Comparison of ENCODE assay signal across 28 cellular contexts in the genomic region with DNA sequence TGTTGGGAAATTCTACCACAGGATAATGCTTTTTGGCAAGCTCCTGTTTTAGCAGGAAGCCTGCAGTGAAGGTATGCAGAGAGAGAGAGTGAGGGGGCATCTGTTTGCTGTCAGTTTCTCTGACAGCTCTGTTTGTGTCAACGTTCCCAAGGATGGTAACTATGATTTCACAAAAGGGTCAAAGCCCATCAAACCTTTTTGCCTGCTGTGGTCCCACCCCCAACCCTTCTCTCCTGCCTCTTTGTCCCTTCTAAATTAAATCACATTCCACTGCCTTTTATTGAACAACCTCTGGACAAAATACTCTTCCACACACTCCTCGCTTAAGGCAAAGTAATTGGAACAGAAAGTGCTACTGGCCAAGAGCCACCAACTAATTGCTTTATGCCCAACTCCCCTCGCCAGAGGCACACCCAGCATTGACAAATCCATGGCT.
DNase-seq lines count a peak whose midpoint lies in the region; ATAC-seq, FAIRE-seq and TF ChIP-seq lines count a peak whose summit lies in the region.
"Had no signal": no experiment of that assay in that cellular context is flagged by ENCODE, and none has a peak within 500 bp of the region (broad histone marks: within the 10 kb centered on the region; RNA-seq: fewer than 3 reads in every experiment).

No MANE protein-coding gene starts in this region.

- H3K27ac ChIP-seq in cardiac muscle cell (peak overlapping the region; percentile 92), heart left ventricle (no peak overlapping the region), SK-N-SH (ENCODE audit: low read depth in 2 of 2, low read length in 1 of 2) (peak overlapping the region in 1 of 2 experiments; percentile 50; a peak in 1 of 4 replicates), small intestine (ENCODE audit: low read depth in 1 of 2, low read length in 1 of 2) (no peak overlapping the region)
- H3K27ac ChIP-seq: C4-2B, SJCRH30, vagina had no signal

- WGBS in heart left ventricle, 4 donors = 13 to 18% (median 16%) methylated on average over 3 of the region's 3 CpGs
- WGBS in SK-N-SH (ENCODE audit: low lambda C conversion rate) = 3% methylated on average over 3 of the region's 3 CpGs
- 13 to 32% (median 22%) methylated on average over 3 of the region's 3 CpGs for WGBS in small intestine, 3 donors

- no peak overlapping the region for H3K9ac ChIP-seq in SK-N-SH

- peak; percentile 14 for TF ChIP-seq RAD21 in SK-N-SH (IDR thresholded peaks at IDR 0.05; ENCODE audit: low read length)

- no peaks in the 10 kb centered on the region for H3K9me3 ChIP-seq in cardiac muscle cell (ENCODE audit: low read depth)
- H3K9me3 ChIP-seq in heart left ventricle = no peaks in the 10 kb centered on the region
- no peaks in the 10 kb centered on the region for H3K9me3 ChIP-seq in SK-N-SH
- no peaks in the 10 kb centered on the region for H3K9me3 ChIP-seq in small intestine (ENCODE audit: control insufficient read depth, low read depth)
- H3K9me3 ChIP-seq: heart right ventricle, SJCRH30, vagina had no signal

- POLR2A ChIA-PET in SK-N-SH (lab: Yijun Ruan, JAX) = no interaction called here

- DNase-seq in cardiac muscle cell (ENCODE audit: low read depth in 1 of 2, low spot score in 1 of 2) = peak; percentile 63 to 78
- no peak for DNase-seq in heart left ventricle
- peak; percentile 48 for DNase-seq in SK-N-SH
- DNase-seq in fibroblast of the aortic adventitia (ENCODE audit: low read depth) = peak; percentile 4
- peak; percentile 9 for DNase-seq in small intestine
- DNase-seq in H4 (ENCODE audit: low spot score) = no peak
- DNase-seq in effector memory CD8-positive, alpha-beta T cell = no peak
- DNase-seq in T-helper 1 cell = no peak
- DNase-seq: ACHN; activated CD4-positive, alpha-beta T cell treated with anti-CD3 and anti-CD28 coated beads for 4 hours; activated naive CD4-positive, alpha-beta T cell treated with anti-CD3 and anti-CD28 coated beads for 36 hours; activated T-cell treated with anti-CD3 and anti-CD28 coated beads, Interleukin-2, amount 50 U/mL, for 24 hours; dermis blood vessel endothelial cell; H9; heart right ventricle; Karpas-422; NCI-H1048; NCI-H2029 treated with DMSO at 0.1 percent for 48 hours; NK-92 treated with Interleukin-12 subunit alpha and Interleukin-12 subunit beta, amount 100 ng/mL, for 24 hours; retina; SJCRH30; stimulated activated CD4-positive, alpha-beta T cell treated with anti-CD3 and anti-CD28 coated beads, Interleukin-4, amount 100 ng/mL, for 1 hour; stimulated activated naive B cell treated with anti-CD40 and anti-IgM and Interleukin-4, amounts not matched to agents 10 μg/mL and 1 μg/mL and 100 μg/mL, for 72 hours had no signal

- no peak overlapping the region for H3K4me3 Mint-ChIP-seq in effector memory CD8-positive, alpha-beta T cell
- H3K4me3 Mint-ChIP-seq: activated naive CD4-positive, alpha-beta T cell treated with anti-CD3 and anti-CD28 coated beads for 36 hours; activated T-cell treated with anti-CD3 and anti-CD28 coated beads, Interleukin-2, amount 50 U/mL, for 24 hours; central memory CD8-positive, alpha-beta T cell; H9; stimulated activated naive B cell treated with anti-CD40 and anti-IgM and Interleukin-4, amounts not matched to agents 10 μg/mL and 1 μg/mL and 100 μg/mL, for 72 hours; T-helper 1 cell treated with Interleukin-12 subunit alpha and Interleukin-12 subunit beta and Interleukin-4 antibody, amounts not matched to agents 30 μg/mL and 1 μg/mL, for 36 hours had no signal

- no peak for ATAC-seq in heart left ventricle
- ATAC-seq in effector memory CD8-positive, alpha-beta T cell (replicated peaks) = no peak
- ATAC-seq: stimulated activated naive B cell treated with anti-CD40 and anti-IgM and Interleukin-4, amounts not matched to agents 10 μg/mL and 1 μg/mL and 100 μg/mL, for 72 hours had no signal

- peaks cover 6 to 24% of the 10 kb centered on the region in 2 donors for H3K27me3 Mint-ChIP-seq in effector memory CD8-positive, alpha-beta T cell
- H3K27me3 Mint-ChIP-seq: activated T-cell treated with anti-CD3 and anti-CD28 coated beads, Interleukin-2, amount 50 U/mL, for 24 hours had no signal

- H3K4me2 ChIP-seq in SK-N-SH = no peak overlapping the region

- TF ChIP-seq EP300 in SK-N-SH (IDR thresholded peaks at IDR 0.05; ENCODE audit: borderline replicate concordance in 1 of 2, low read depth in 1 of 2, low read length in 1 of 2) = peak in 1 of 2 experiments; percentile 68; a peak in 2 of 4 replicates

- no peaks in the 10 kb centered on the region for H3K36me3 ChIP-seq in cardiac muscle cell
- H3K36me3 ChIP-seq in heart left ventricle = no peaks in the 10 kb centered on the region
- H3K36me3 ChIP-seq in SK-N-SH (replicated peaks in 1 of 2; ENCODE audit: control insufficient read depth in 1 of 2, insufficient read depth in 2 of 2, low read length in 1 of 2) = no peaks in the 10 kb centered on the region
- H3K36me3 ChIP-seq in small intestine (ENCODE audit: control insufficient read depth in 2 of 2, insufficient read depth in 2 of 2, low read length in 2 of 2) = no peaks in the 10 kb centered on the region
- H3K36me3 ChIP-seq: heart right ventricle, SJCRH30, vagina had no signal

- H3K27me3 ChIP-seq in cardiac muscle cell (no peaks in the 10 kb centered on the region), heart left ventricle (no peaks in the 10 kb centered on the region), SK-N-SH (ENCODE audit: insufficient read depth) (no peaks in the 10 kb centered on the region), small intestine (ENCODE audit: control insufficient read depth in 2 of 2, insufficient read depth in 2 of 2, low read length in 2 of 2) (no peaks in the 10 kb centered on the region)
- H3K27me3 ChIP-seq: heart right ventricle, vagina had no signal

- no peak overlapping the region for H2AFZ ChIP-seq in SK-N-SH (ENCODE audit: low read depth)

- H4K20me1 ChIP-seq in SK-N-SH (ENCODE audit: insufficient read depth) = no peaks in the 10 kb centered on the region

- TF ChIP-seq POLR2A in heart left ventricle (IDR thresholded peaks at IDR 0.05) = no peak

- H3K4me1 ChIP-seq in cardiac muscle cell (ENCODE audit: low read depth) = peaks cover 15% of the 10 kb centered on the region
- peaks cover 0 to 22% (median 6%) of the 10 kb centered on the region in 12 donors for H3K4me1 ChIP-seq in heart left ventricle
- peaks cover 0 to 22% of the 10 kb centered on the region in 2 experiments; a peak in 3 of 4 replicates for H3K4me1 ChIP-seq in SK-N-SH (ENCODE audit: control insufficient read depth in 1 of 2, insufficient read depth in 2 of 2, low read depth in 1 of 2, low read length in 1 of 2)
- H3K4me1 ChIP-seq in small intestine (ENCODE audit: control insufficient read depth in 2 of 2, insufficient read depth in 1 of 2, low read depth in 1 of 2, low read length in 1 of 2) = peaks cover 0 to 3% of the 10 kb centered on the region in 2 donors
- H3K4me1 ChIP-seq: SJCRH30 had no signal

- intact Hi-C loops in heart left ventricle (cut with DNase I) = no loop called here

- no peak for FAIRE-seq in small intestine (lab: Jason Lieb, UNC)
- FAIRE-seq: endothelial cell of umbilical vein had no signal

- TF ChIP-seq CTCF in cardiac muscle cell (IDR thresholded peaks at IDR 0.05; ENCODE audit: low read depth, low read length) = no peak
- TF ChIP-seq CTCF in heart left ventricle (IDR thresholded peaks at IDR 0.05) = no peak
- no peak for TF ChIP-seq CTCF in SK-N-SH (IDR thresholded peaks at IDR 0.05)
- no peak for TF ChIP-seq CTCF in fibroblast of the aortic adventitia (IDR thresholded peaks at IDR 0.05; ENCODE audit: insufficient read depth, low read length)

- H3K9me2 ChIP-seq in SK-N-SH = no peaks in the 10 kb centered on the region

- no peak overlapping the region for H3K27ac Mint-ChIP-seq in effector memory CD8-positive, alpha-beta T cell
- H3K27ac Mint-ChIP-seq: activated naive CD4-positive, alpha-beta T cell treated with anti-CD3 and anti-CD28 coated beads for 36 hours; activated T-cell treated with anti-CD3 and anti-CD28 coated beads, Interleukin-2, amount 50 U/mL, for 24 hours; H9; stimulated activated naive B cell treated with anti-CD40 and anti-IgM and Interleukin-4, amounts not matched to agents 10 μg/mL and 1 μg/mL and 100 μg/mL, for 72 hours; T-helper 1 cell treated with Interleukin-12 subunit alpha and Interleukin-12 subunit beta and Interleukin-4 antibody, amounts not matched to agents 30 μg/mL and 1 μg/mL, for 36 hours had no signal

- no peaks in the 10 kb centered on the region for H3K9me3 Mint-ChIP-seq in effector memory CD8-positive, alpha-beta T cell
- H3K9me3 Mint-ChIP-seq: activated T-cell treated with anti-CD3 and anti-CD28 coated beads, Interleukin-2, amount 50 U/mL, for 24 hours; central memory CD8-positive, alpha-beta T cell; T-helper 1 cell treated with Interleukin-12 subunit alpha and Interleukin-12 subunit beta and Interleukin-4 antibody, amounts not matched to agents 30 μg/mL and 1 μg/mL, for 36 hours had no signal

- H3K4me3 ChIP-seq in cardiac muscle cell (no peak overlapping the region), heart left ventricle (no peak overlapping the region), SK-N-SH (ENCODE audit: low read depth in 2 of 2, low read length in 1 of 2) (no peak overlapping the region), fibroblast of the aortic adventitia (ENCODE audit: low read depth, low read length) (no peak overlapping the region), small intestine (ENCODE audit: low read depth in 1 of 2, low read length in 2 of 2) (no peak overlapping the region)
- H3K4me3 ChIP-seq: heart right ventricle, SJCRH30, vagina had no signal

- CTCF ChIA-PET in SK-N-SH (lab: Yijun Ruan, JAX) = interaction anchor here (0.6 to 1.0 kb wide), 2 partner anchors 396 to 789 kb away, joined by 3 read pairs; no protein-coding TSS in a partner anchor

- no peaks in the 10 kb centered on the region for H3K36me3 Mint-ChIP-seq in effector memory CD8-positive, alpha-beta T cell (ENCODE audit: insufficient read depth)
- H3K36me3 Mint-ChIP-seq: stimulated activated naive B cell treated with anti-CD40 and anti-IgM and Interleukin-4, amounts not matched to agents 10 μg/mL and 1 μg/mL and 100 μg/mL, for 72 hours had no signal

- no peaks in the 10 kb centered on the region for H3F3A ChIP-seq in SK-N-SH (replicated peaks; ENCODE audit: insufficient read depth)

- H3K4me1 Mint-ChIP-seq in effector memory CD8-positive, alpha-beta T cell (ENCODE audit: low read depth in 2 of 2) = no peaks in the 10 kb centered on the region
- H3K4me1 Mint-ChIP-seq: central memory CD8-positive, alpha-beta T cell; stimulated activated naive B cell treated with anti-CD40 and anti-IgM and Interleukin-4, amounts not matched to agents 10 μg/mL and 1 μg/mL and 100 μg/mL, for 72 hours had no signal

- no peaks in the 10 kb centered on the region for H3K79me2 ChIP-seq in SK-N-SH (ENCODE audit: insufficient read depth)

TF ChIP-seq in SK-N-SH, 30 proteins besides CTCF, POLR2A, EP300 and RAD21 (continues in another document):
- TF ChIP-seq SMC3 (IDR thresholded peaks at IDR 0.05; ENCODE audit: low read depth, low read length) (peak; percentile 2; the same call in 1 of the 2 replicates), RFX5 (IDR thresholded peaks at IDR 0.05; ENCODE audit: low read length) (no peak), CHD2 (IDR thresholded peaks at IDR 0.05; ENCODE audit: low read length, partially characterized antibody) (peak; percentile 24), FOSL2 (IDR thresholded peaks at IDR 0.05; ENCODE audit: borderline replicate concordance, low read depth) (no peak), GABPA (IDR thresholded peaks at IDR 0.05; ENCODE audit: low read depth) (no peak), TCF12 (IDR thresholded peaks at IDR 0.05) (peak; percentile 21)

Comparison
In these comparisons a context has a peak if more than half of its experiments do, and no peak if none do; other contexts are left out.
1. DNase-seq: peak in cardiac muscle cell (2 of 2), SK-N-SH (single experiment), fibroblast of the aortic adventitia (single experiment) and small intestine (single experiment); none in heart left ventricle (0 of 5), H4 (single experiment), effector memory CD8-positive, alpha-beta T cell (0 of 3) and T-helper 1 cell (0 of 5).